ENCODE assay signal across 9 cellular contexts in the genomic region with DNA sequence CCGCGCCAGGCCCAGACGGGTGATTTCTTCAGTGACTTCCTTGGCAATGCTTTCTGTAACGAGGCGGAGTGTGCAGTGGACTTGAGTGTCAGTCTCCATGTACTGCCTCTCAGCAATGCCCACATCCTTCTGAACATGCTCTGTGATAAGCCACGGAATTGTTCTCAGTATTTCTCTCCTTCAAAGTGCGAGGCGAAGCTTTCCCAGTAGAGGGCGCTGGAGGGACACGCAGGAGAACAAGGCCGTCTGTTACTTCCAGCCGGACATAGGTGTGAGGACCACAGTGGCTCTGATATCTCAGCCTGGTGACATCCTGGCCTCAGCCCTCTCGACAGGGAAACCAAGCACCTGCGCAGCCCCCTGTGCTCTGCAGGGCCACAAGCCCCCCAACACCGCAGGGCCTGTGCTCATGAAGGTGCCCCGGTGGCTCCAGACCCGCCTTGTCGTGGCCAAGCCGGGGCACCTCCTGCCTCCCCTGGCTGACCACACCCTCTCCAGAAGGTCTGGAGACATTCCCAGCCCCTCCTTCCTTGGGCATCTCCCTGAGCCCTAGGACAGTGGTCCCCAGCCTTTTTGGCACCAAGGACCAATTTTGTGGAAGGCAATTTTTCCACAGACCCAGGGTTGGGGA. TPM values are rescaled to one million over a fixed set of nuclear protein-coding genes. Genes with fewer than 3 reads are reported as not detected.
A peak's percentile ranks its signal among the peaks of the same experiment; 100 is the strongest.
DNase-seq lines count a peak whose midpoint lies in the region; ATAC-seq and TF ChIP-seq lines count a peak whose summit lies in the region.
"Had no signal": no experiment of that assay in that cellular context is flagged by ENCODE, and none has a peak within 500 bp of the region (broad histone marks: within the 10 kb centered on the region; RNA-seq: fewer than 3 reads in every experiment).

No MANE protein-coding gene starts in this region.

- intact Hi-C loops in breast epithelium (cut with DNase I; ENCODE audit: low total_unique reads) = loop anchor here (10.0 kb wide), 1 partner anchor 1193 kb away; the partner anchor contains the start of gene TFF3

- no peaks in the 10 kb centered on the region for H3K27me3 ChIP-seq in breast epithelium

- no peaks in the 10 kb centered on the region for H3K36me3 Mint-ChIP-seq in T-cell
- H3K36me3 Mint-ChIP-seq: CD8-positive, alpha-beta memory T cell had no signal

- no peaks in the 10 kb centered on the region for H3K4me1 Mint-ChIP-seq in T-cell
- H3K4me1 Mint-ChIP-seq: CD8-positive, alpha-beta memory T cell had no signal

- H3K27ac Mint-ChIP-seq in T-cell = no peak overlapping the region
- H3K27ac Mint-ChIP-seq: CD8-positive, alpha-beta memory T cell had no signal

- ATAC-seq in T-cell (replicated peaks in 1 of 4) (peak in 1 of 4 experiments; percentile 24), GM19035 (IDR thresholded peaks at IDR 0.05; ENCODE audit: unreplicated experiment) (no peak)

- no peak overlapping the region for H3K4me3 Mint-ChIP-seq in T-cell
- H3K4me3 Mint-ChIP-seq: CD8-positive, alpha-beta memory T cell had no signal

- TF ChIP-seq POLR2A in breast epithelium (IDR thresholded peaks at IDR 0.05) = no peak

- TF ChIP-seq CTCF in breast epithelium (IDR thresholded peaks at IDR 0.05) = peak; percentile 63 to 89 (median 89)

- H3K27ac ChIP-seq in breast epithelium = no peak overlapping the region

- H3K4me3 ChIP-seq in breast epithelium = no peak overlapping the region

- H3K27me3 Mint-ChIP-seq in T-cell = peaks cover 16 to 25% of the 10 kb centered on the region in 2 donors

- H3K9me3 ChIP-seq in breast epithelium = no peaks in the 10 kb centered on the region

- no peaks in the 10 kb centered on the region for H3K36me3 ChIP-seq in breast epithelium

- CTCF ChIA-PET in T-cell (lab: Charles Lee) = no interaction called here

- POLR2A ChIA-PET in T-cell (lab: Charles Lee) = no interaction called here

- DNase-seq in NCI-H2227 (lab: John Stamatoyannopoulos, UW; ENCODE audit: unreplicated experiment) (peak; percentile 62), NCI-H2227 treated with DMSO at 0.1 percent for 48 hours (lab: John Stamatoyannopoulos, UW) (no peak), NCI-H1105 (lab: John Stamatoyannopoulos, UW) (peak; percentile 70), T-cell (peak in 23 of 34 experiments; percentile 6 to 40 (median 16)), breast epithelium (ENCODE audit: low spot score in 2 of 2) (peak; percentile 89 to 90), kidney glomerular epithelial cell (lab: John Stamatoyannopoulos, UW) (peak; percentile 49)
- DNase-seq in stimulated activated CD4-positive, alpha-beta T cell treated with anti-CD3 and anti-CD28 coated beads, Interleukin-1b, Interleukin-23, amount 100 ng/mL, for 48 hours = peak; percentile 67

- no peaks in the 10 kb centered on the region for H3K9me3 Mint-ChIP-seq in T-cell

- H3K4me1 ChIP-seq in breast epithelium = no peaks in the 10 kb centered on the region

RNA-seq across cellular contexts. Expression of gene BACE2, which starts 46.1 kb away (rescaled TPM):
- total RNA-seq in T-cell (1 to 10 TPM in 1 of 5 donors, under 1 TPM in 4; 0.30 to 1.1 (median 0.68) TPM), breast epithelium (10 to 100 TPM; 26.9 to 94.4 (median 67.5) TPM)

Comparison
In these comparisons a context has a peak if more than half of its experiments do, and no peak if none do; other contexts are left out.
1. RNA of gene BACE2, which starts 46.1 kb away (total RNA-seq): 26.9 to 94.4 TPM in breast epithelium; 0.30 to 1.1 TPM in T-cell; every median in the first group is over 10 times any median in the second.